ENCODE assay signal across 10 cellular contexts in genomic region chr3:71111784-71112440, GRCh38.
DNase-seq lines count a peak whose midpoint lies in the region; ATAC-seq and TF ChIP-seq lines count a peak whose summit lies in the region.
"Had no signal": no experiment of that assay in that cellular context is flagged by ENCODE, and none has a peak within 500 bp of the region (broad histone marks: within the 10 kb centered on the region; RNA-seq: fewer than 3 reads in every experiment).

No MANE protein-coding gene starts in this region.

- H3K27ac ChIP-seq in stomach, result peak overlapping the region in 4 of 5 donors; percentile 69 to 84 (median 74)

- 55 to 70% (median 61%) methylated on average over 6 of the region's 6 CpGs for WGBS in stomach, 5 donors

- no peak for ATAC-seq in T-helper 17 cell

- no peak for TF ChIP-seq EP300 in stomach (IDR thresholded peaks at IDR 0.05)

- H3K4me3 ChIP-seq in foreskin fibroblast (ENCODE audit: low read depth in 1 of 2, low read length in 2 of 2), result no peak overlapping the region
- no peak overlapping the region for H3K4me3 ChIP-seq in stomach
- H3K4me3 ChIP-seq: dorsolateral prefrontal cortex had no signal

- H3K27me3 Mint-ChIP-seq in activated T-cell treated with anti-CD3 and anti-CD28 coated beads, Interleukin-2, amount 50 U/mL, for 24 hours, result no peaks in the 10 kb centered on the region
- no peaks in the 10 kb centered on the region for H3K27me3 Mint-ChIP-seq in T-helper 17 cell
- no peaks in the 10 kb centered on the region for H3K27me3 Mint-ChIP-seq in CD14-positive monocyte (ENCODE audit: low read depth in 3 of 3)

- peaks cover 10 to 46% (median 25%) of the 10 kb centered on the region in 4 donors for H3K36me3 ChIP-seq in stomach

- no peak for TF ChIP-seq CTCF in foreskin fibroblast (IDR thresholded peaks at IDR 0.05; ENCODE audit: low read depth, low read length)
- TF ChIP-seq CTCF in stomach (IDR thresholded peaks at IDR 0.05), result no peak
- TF ChIP-seq CTCF in CD14-positive monocyte (IDR thresholded peaks at IDR 0.05), result no peak

- intact Hi-C loops in stomach (cut with DNase I; ENCODE audit: low total_unique reads), result no loop called here
- intact Hi-C loops in CD14-positive monocyte (cut with micrococcal nuclease), result no loop called here

- peaks cover 94% of the 10 kb centered on the region for H3K36me3 Mint-ChIP-seq in activated T-cell treated with anti-CD3 and anti-CD28 coated beads, Interleukin-2, amount 50 U/mL, for 24 hours (ENCODE audit: low read depth)
- H3K36me3 Mint-ChIP-seq in T-helper 17 cell (ENCODE audit: low read depth) (peaks cover 6% of the 10 kb centered on the region), CD14-positive monocyte (peaks cover 46 to 55% of the 10 kb centered on the region in 2 donors)

- H3K27ac Mint-ChIP-seq in activated T-cell treated with anti-CD3 and anti-CD28 coated beads, Interleukin-2, amount 50 U/mL, for 24 hours, result peak overlapping the region; percentile 90
- peak overlapping the region; percentile 59 for H3K27ac Mint-ChIP-seq in T-helper 17 cell
- peak overlapping the region in 2 of 7 donors; percentile 11 to 71 for H3K27ac Mint-ChIP-seq in CD14-positive monocyte

- H3K9me3 ChIP-seq in T-helper 17 cell (ENCODE audit: control insufficient read depth, low read length, poor library complexity, severe bottlenecking), result no peaks in the 10 kb centered on the region
- H3K9me3 ChIP-seq in stomach, result no peaks in the 10 kb centered on the region

- TF ChIP-seq POLR2A in stomach (IDR thresholded peaks at IDR 0.05), result no peak

- H3K4me1 Mint-ChIP-seq in activated T-cell treated with anti-CD3 and anti-CD28 coated beads, Interleukin-2, amount 50 U/mL, for 24 hours (ENCODE audit: low read depth), result peaks cover 90% of the 10 kb centered on the region
- H3K4me1 Mint-ChIP-seq in T-helper 17 cell (peaks cover 39% of the 10 kb centered on the region), CD14-positive monocyte (no peaks in the 10 kb centered on the region)

- H3K4me3 Mint-ChIP-seq in activated T-cell treated with anti-CD3 and anti-CD28 coated beads, Interleukin-2, amount 50 U/mL, for 24 hours, result no peak overlapping the region
- no peak overlapping the region for H3K4me3 Mint-ChIP-seq in T-helper 17 cell
- no peak overlapping the region for H3K4me3 Mint-ChIP-seq in CD14-positive monocyte

- no peaks in the 10 kb centered on the region for H3K9me3 Mint-ChIP-seq in activated T-cell treated with anti-CD3 and anti-CD28 coated beads, Interleukin-2, amount 50 U/mL, for 24 hours
- no peaks in the 10 kb centered on the region for H3K9me3 Mint-ChIP-seq in CD14-positive monocyte

- peaks cover 32 to 92% (median 61%) of the 10 kb centered on the region in 4 donors for H3K4me1 ChIP-seq in stomach

- no peak for DNase-seq in activated T-cell treated with anti-CD3 and anti-CD28 coated beads, Interleukin-2, amount 50 U/mL, for 24 hours
- DNase-seq in activated T-cell treated with anti-CD3 and anti-CD28 coated beads, Interleukin-2, amount 50 U/mL, for 1 hour, result no peak
- DNase-seq in T-helper 17 cell, result no peak
- DNase-seq in foreskin fibroblast, result peak; percentile 97 to 98
- DNase-seq in stomach, result no peak
- DNase-seq in NCI-H1105 (lab: John Stamatoyannopoulos, UW), result no peak
- DNase-seq in CD14-positive monocyte (ENCODE audit: low spot score), result no peak
- DNase-seq in SKM-1 treated with dmso at 0.1 percent for 144 hours (lab: John Stamatoyannopoulos, UW; ENCODE audit: unreplicated experiment), result no peak
- DNase-seq: dorsolateral prefrontal cortex, NCI-H2171 had no signal

- H3K27me3 ChIP-seq in stomach, result no peaks in the 10 kb centered on the region
- H3K27me3 ChIP-seq: dorsolateral prefrontal cortex had no signal

Comparison
In these comparisons a context has a peak if more than half of its experiments do, and no peak if none do; other contexts are left out.
1. DNase-seq: peak in foreskin fibroblast (2 of 2); none in activated T-cell treated with anti-CD3 and anti-CD28 coated beads, Interleukin-2, amount 50 U/mL, for 24 hours (single experiment), activated T-cell treated with anti-CD3 and anti-CD28 coated beads, Interleukin-2, amount 50 U/mL, for 1 hour (single experiment), T-helper 17 cell (0 of 3), stomach (single experiment), NCI-H1105 (single experiment), CD14-positive monocyte (single experiment) and SKM-1 treated with dmso at 0.1 percent for 144 hours (single experiment).